Comparison of ENCODE assay signal across 37 cellular contexts in the genomic region with DNA sequence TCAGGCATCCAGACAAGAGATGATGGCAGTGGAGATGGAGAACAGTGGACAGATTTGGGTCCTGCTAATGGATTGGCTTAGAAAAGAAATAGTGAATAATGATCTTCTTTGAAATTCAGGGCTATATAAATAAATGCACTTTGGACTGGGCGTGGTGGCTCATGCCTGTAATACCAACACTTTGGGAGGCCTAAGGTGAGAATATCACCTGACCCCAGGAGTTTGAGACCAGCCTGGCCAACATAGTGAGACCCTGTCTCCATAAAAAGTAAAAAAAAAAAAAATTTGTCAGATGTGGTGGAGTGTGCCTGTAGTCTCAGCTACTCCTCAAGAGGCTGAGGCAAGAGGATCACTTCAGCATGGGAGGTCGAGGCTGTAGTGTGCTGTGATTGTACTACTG.
"Had no signal": no experiment of that assay in that cellular context is flagged by ENCODE, and none has a peak within 500 bp of the region (broad histone marks: within the 10 kb centered on the region; RNA-seq: fewer than 3 reads in every experiment).

No MANE protein-coding gene starts in this region.

- H3K36me3 ChIP-seq: ascending aorta, cardiac muscle cell had no signal

- H3K36me3 Mint-ChIP-seq: activated CD4-positive, alpha-beta memory T cell treated with anti-CD3 and anti-CD28 coated beads for 36 hours; activated naive CD4-positive, alpha-beta T cell treated with anti-CD3 and anti-CD28 coated beads, Interleukin-2, amount 10 ng/mL, durations not matched to agents 7 days and 5 days; activated naive CD4-positive, alpha-beta T cell treated with anti-CD3 and anti-CD28 coated beads, Interleukin-2, amount 50 U/mL, for 24 hours; activated naive CD8-positive, alpha-beta T cell; activated naive CD8-positive, alpha-beta T cell treated with anti-CD3 and anti-CD28 coated beads, Interleukin-2, amount 10 ng/mL, durations not matched to agents 7 days and 5 days; brain had no signal

- H3K9me3 Mint-ChIP-seq: activated B cell treated with CpG ODN at 0.5 μM for 24 hours; activated CD4-positive, alpha-beta memory T cell treated with anti-CD3 and anti-CD28 coated beads for 36 hours; activated CD4-positive, alpha-beta T cell treated with anti-CD3 and anti-CD28 coated beads, Interleukin-2, amount 10 ng/mL, durations not matched to agents 24 days and 14 days; activated CD8-positive, alpha-beta T cell treated with anti-CD3 and anti-CD28 coated beads for 36 hours; activated naive CD4-positive, alpha-beta T cell treated with anti-CD3 and anti-CD28 coated beads, Interleukin-2, amount 10 ng/mL, durations not matched to agents 7 days and 5 days; activated naive CD4-positive, alpha-beta T cell treated with anti-CD3 and anti-CD28 coated beads, Interleukin-2, amount 50 U/mL, for 24 hours; activated naive CD8-positive, alpha-beta T cell treated with anti-CD3 and anti-CD28 coated beads, Interleukin-2, amount 10 ng/mL, durations not matched to agents 7 days and 5 days; activated naive CD8-positive, alpha-beta T cell treated with anti-CD3 and anti-CD28 coated beads, Interleukin-2, amount 50 U/mL, for 24 hours; activated T-cell treated with anti-CD3 and anti-CD28 coated beads, Interleukin-2, amount 50 U/mL, for 4 hours; activated T-cell treated with anti-CD3 and anti-CD28 coated beads, Interleukin-2, amount 50 U/mL, for 72 hours; activated T-helper 1 cell treated with anti-CD3 and anti-CD28 coated beads, Interleukin-12 subunit alpha, Interleukin-12 subunit beta, Interleukin-2, Interleukin-4 antibody, amounts not matched to agents 30 ng/mL and 10 ng/mL and 1 ng/mL, durations not matched to agents 14 hours and 24 hours and 36 hours; activated T-helper 17 cell treated with anti-CD3 and anti-CD28 coated beads, Interleukin-2, amount 50 U/mL, for 72 hours; central memory CD8-positive, alpha-beta T cell; T-helper 1 cell treated with Interleukin-12 subunit alpha and Interleukin-12 subunit beta and Interleukin-4 antibody, amounts not matched to agents 30 μg/mL and 1 μg/mL, for 36 hours; T-helper 2 cell treated with Interferon-gamma antibody and Interleukin-4, amounts not matched to agents 5 μg/mL and 100 μg/mL, for 36 hours had no signal

- H3K27ac Mint-ChIP-seq: activated B cell treated with CpG ODN at 0.5 μM for 24 hours; activated CD4-positive, alpha-beta memory T cell treated with anti-CD3 and anti-CD28 coated beads for 36 hours; activated CD4-positive, alpha-beta T cell treated with anti-CD3 and anti-CD28 coated beads, Interleukin-2, amount 10 ng/mL, durations not matched to agents 24 days and 14 days; activated CD8-positive, alpha-beta T cell treated with anti-CD3 and anti-CD28 coated beads for 36 hours; activated naive CD4-positive, alpha-beta T cell treated with anti-CD3 and anti-CD28 coated beads, Interleukin-2, amount 10 ng/mL, durations not matched to agents 7 days and 5 days; activated naive CD4-positive, alpha-beta T cell treated with anti-CD3 and anti-CD28 coated beads, Interleukin-2, amount 50 U/mL, for 24 hours; activated naive CD8-positive, alpha-beta T cell; activated naive CD8-positive, alpha-beta T cell treated with anti-CD3 and anti-CD28 coated beads, Interleukin-2, amount 10 ng/mL, durations not matched to agents 7 days and 5 days; activated naive CD8-positive, alpha-beta T cell treated with anti-CD3 and anti-CD28 coated beads, Interleukin-2, amount 50 U/mL, for 24 hours; activated T-cell treated with anti-CD3 and anti-CD28 coated beads, Interleukin-2, amount 50 U/mL, for 72 hours; activated T-helper 1 cell treated with anti-CD3 and anti-CD28 coated beads, Interleukin-12 subunit alpha, Interleukin-12 subunit beta, Interleukin-2, Interleukin-4 antibody, amounts not matched to agents 30 ng/mL and 10 ng/mL and 1 ng/mL, durations not matched to agents 14 hours and 24 hours and 36 hours; activated T-helper 17 cell treated with anti-CD3 and anti-CD28 coated beads, Interleukin-2, amount 50 U/mL, for 72 hours; brain; T-helper 1 cell treated with Interleukin-12 subunit alpha and Interleukin-12 subunit beta and Interleukin-4 antibody, amounts not matched to agents 30 μg/mL and 1 μg/mL, for 36 hours; T-helper 2 cell treated with Interferon-gamma antibody and Interleukin-4, amounts not matched to agents 5 μg/mL and 100 μg/mL, for 36 hours had no signal

- H3K27me3 Mint-ChIP-seq: activated naive CD4-positive, alpha-beta T cell treated with anti-CD3 and anti-CD28 coated beads, Interleukin-2, amount 50 U/mL, for 24 hours; activated naive CD8-positive, alpha-beta T cell; central memory CD8-positive, alpha-beta T cell had no signal

- H3K9me3 ChIP-seq: ascending aorta had no signal

- H3K27me3 ChIP-seq: ascending aorta, cardiac muscle cell had no signal

- ATAC-seq: activated CD8-positive, alpha-beta T cell treated with anti-CD3 and anti-CD28 coated beads for 36 hours; activated naive CD8-positive, alpha-beta T cell treated with anti-CD3 and anti-CD28 coated beads, Interleukin-2, amount 50 U/mL, for 24 hours; activated T-cell treated with anti-CD3 and anti-CD28 coated beads, Interleukin-2, amount 50 U/mL, for 4 hours; activated T-cell treated with anti-CD3 and anti-CD28 coated beads, Interleukin-2, amount 50 U/mL, for 72 hours; activated T-helper 17 cell treated with anti-CD3 and anti-CD28 coated beads, Interleukin-2, amount 50 U/mL, for 72 hours had no signal

- H3K4me1 Mint-ChIP-seq: activated B cell treated with CpG ODN at 0.5 μM for 24 hours; activated naive CD4-positive, alpha-beta T cell treated with anti-CD3 and anti-CD28 coated beads, Interleukin-2, amount 10 ng/mL, durations not matched to agents 7 days and 5 days; activated naive CD4-positive, alpha-beta T cell treated with anti-CD3 and anti-CD28 coated beads, Interleukin-2, amount 50 U/mL, for 24 hours; brain; central memory CD8-positive, alpha-beta T cell had no signal

- H3K4me3 ChIP-seq: ascending aorta, cardiac muscle cell had no signal

- H3K4me3 Mint-ChIP-seq: activated B cell treated with CpG ODN at 0.5 μM for 24 hours; activated CD4-positive, alpha-beta memory T cell treated with anti-CD3 and anti-CD28 coated beads for 36 hours; activated CD4-positive, alpha-beta T cell treated with anti-CD3 and anti-CD28 coated beads, Interleukin-2, amount 10 ng/mL, durations not matched to agents 24 days and 14 days; activated CD8-positive, alpha-beta T cell treated with anti-CD3 and anti-CD28 coated beads for 36 hours; activated naive CD4-positive, alpha-beta T cell treated with anti-CD3 and anti-CD28 coated beads, Interleukin-2, amount 10 ng/mL, durations not matched to agents 7 days and 5 days; activated naive CD4-positive, alpha-beta T cell treated with anti-CD3 and anti-CD28 coated beads, Interleukin-2, amount 50 U/mL, for 24 hours; activated naive CD8-positive, alpha-beta T cell; activated naive CD8-positive, alpha-beta T cell treated with anti-CD3 and anti-CD28 coated beads, Interleukin-2, amount 10 ng/mL, durations not matched to agents 7 days and 5 days; activated naive CD8-positive, alpha-beta T cell treated with anti-CD3 and anti-CD28 coated beads, Interleukin-2, amount 50 U/mL, for 24 hours; activated T-cell treated with anti-CD3 and anti-CD28 coated beads, Interleukin-2, amount 50 U/mL, for 4 hours; activated T-cell treated with anti-CD3 and anti-CD28 coated beads, Interleukin-2, amount 50 U/mL, for 72 hours; activated T-helper 1 cell treated with anti-CD3 and anti-CD28 coated beads, Interleukin-12 subunit alpha, Interleukin-12 subunit beta, Interleukin-2, Interleukin-4 antibody, amounts not matched to agents 30 ng/mL and 10 ng/mL and 1 ng/mL, durations not matched to agents 14 hours and 24 hours and 36 hours; activated T-helper 17 cell treated with anti-CD3 and anti-CD28 coated beads, Interleukin-2, amount 50 U/mL, for 72 hours; brain; central memory CD8-positive, alpha-beta T cell; T-helper 1 cell treated with Interleukin-12 subunit alpha and Interleukin-12 subunit beta and Interleukin-4 antibody, amounts not matched to agents 30 μg/mL and 1 μg/mL, for 36 hours; T-helper 2 cell treated with Interferon-gamma antibody and Interleukin-4, amounts not matched to agents 5 μg/mL and 100 μg/mL, for 36 hours had no signal

- DNase-seq: activated B cell treated with CpG ODN at 0.5 μM for 24 hours; activated CD4-positive, alpha-beta memory T cell treated with anti-CD3 and anti-CD28 coated beads for 36 hours; activated CD4-positive, alpha-beta T cell treated with anti-CD3 and anti-CD28 coated beads for 4 hours; activated CD4-positive, alpha-beta T cell treated with anti-CD3 and anti-CD28 coated beads, Interleukin-2, amount 10 ng/mL, durations not matched to agents 24 days and 14 days; activated CD4-positive, alpha-beta T cell treated with anti-CD3 and anti-CD28 coated beads, Interleukin-2, amount 50 U/mL, for 1 hour; activated CD4-positive, alpha-beta T cell treated with anti-CD3 and anti-CD28 coated beads, Interleukin-2, amount 50 U/mL, for 4 hours; activated CD4-positive, CD25-positive, alpha-beta regulatory T cell treated with anti-CD3 and anti-CD28 coated beads, Interleukin-2, amount 50 U/mL, for 72 hours; activated CD8-positive, alpha-beta memory T cell treated with anti-CD3 and anti-CD28 coated beads, Interleukin-2, amount 50 U/mL, for 4 hours; activated CD8-positive, alpha-beta T cell treated with anti-CD3 and anti-CD28 coated beads for 36 hours; activated effector memory CD4-positive, alpha-beta T cell treated with Interleukin-2 at 50 U/mL for 16 hours; activated gamma-delta T cell; activated naive CD4-positive, alpha-beta T cell treated with anti-CD3 and anti-CD28 coated beads, Interleukin-2, amount 10 ng/mL, durations not matched to agents 7 days and 5 days; activated naive CD4-positive, alpha-beta T cell treated with Interleukin-2 at 50 U/mL for 16 hours; activated naive CD8-positive, alpha-beta T cell treated with anti-CD3 and anti-CD28 coated beads, Interleukin-2, amount 10 ng/mL, durations not matched to agents 7 days and 5 days; activated naive CD8-positive, alpha-beta T cell treated with anti-CD3 and anti-CD28 coated beads, Interleukin-2, amount 50 U/mL, for 24 hours; activated T-cell treated with anti-CD3 and anti-CD28 coated beads for 4 hours; activated T-cell treated with anti-CD3 and anti-CD28 coated beads, Interleukin-2, amount 50 U/mL, for 1 hour; activated T-cell treated with anti-CD3 and anti-CD28 coated beads, Interleukin-2, amount 50 U/mL, for 4 hours; activated T-cell treated with anti-CD3 and anti-CD28 coated beads, Interleukin-2, amount 50 U/mL, for 72 hours; amygdala; anterior cingulate cortex; caudate nucleus; cerebellar nuclear complex; T-helper 1 cell; T-helper 2 cell; T-helper 9 cell had no signal

- H3K27ac ChIP-seq: ascending aorta, cardiac muscle cell, VCaP had no signal

- H3K4me1 ChIP-seq: ascending aorta had no signal
